ENCODE assay signal across 21 cellular contexts in the genomic region with DNA sequence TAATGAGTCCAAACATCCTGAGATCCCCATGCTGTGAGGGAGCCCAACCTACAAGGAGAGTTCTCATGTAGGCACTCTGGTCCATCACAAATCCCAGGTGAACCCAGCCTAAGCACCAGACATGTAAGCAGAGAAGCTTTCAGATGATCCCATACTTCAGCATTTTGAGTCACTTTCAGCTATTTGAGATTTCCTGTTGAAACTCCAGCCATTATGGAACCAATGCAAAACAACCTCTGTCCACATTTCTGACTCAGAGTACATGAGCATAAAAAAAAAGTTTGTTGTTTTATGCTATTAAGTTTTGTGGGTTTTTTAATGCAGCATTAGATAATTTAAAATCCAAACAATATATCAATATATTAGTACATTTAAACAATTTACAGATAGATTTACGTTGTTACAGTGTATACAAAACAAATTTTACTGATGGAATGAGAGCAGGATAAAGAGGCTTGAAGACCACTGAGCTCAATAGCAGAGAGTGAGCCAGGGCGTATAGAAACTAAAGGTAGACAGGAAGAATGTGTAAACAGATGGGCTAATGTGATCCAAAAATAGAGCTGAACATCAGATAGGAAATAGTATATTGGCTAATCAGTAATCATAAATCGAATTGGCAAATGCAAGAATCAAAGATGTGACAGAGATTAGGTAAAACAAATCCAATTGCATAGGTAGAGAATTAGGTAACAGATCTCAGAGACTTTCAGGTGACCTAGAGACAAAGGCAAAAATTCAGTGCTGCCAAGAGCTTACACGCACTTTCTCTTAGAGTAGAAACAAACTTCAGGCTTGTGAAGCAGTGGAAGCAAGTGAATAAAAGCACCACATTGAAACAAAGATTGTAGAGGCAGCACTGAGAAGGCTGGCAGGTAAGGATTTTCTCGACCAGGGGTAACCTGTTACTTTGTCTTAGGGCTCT. TPM values are rescaled to one million over a fixed set of nuclear protein-coding genes. Genes with fewer than 3 reads are reported as not detected.
DNase-seq lines count a peak whose midpoint lies in the region; ATAC-seq and TF ChIP-seq lines count a peak whose summit lies in the region.
"Had no signal": no experiment of that assay in that cellular context is flagged by ENCODE, and none has a peak within 500 bp of the region (broad histone marks: within the 10 kb centered on the region; RNA-seq: fewer than 3 reads in every experiment).

No MANE protein-coding gene starts in this region.

- H3K36me3 ChIP-seq in adipocyte (ENCODE audit: control insufficient read depth, insufficient read depth, low read length, severe bottlenecking), result no peaks in the 10 kb centered on the region
- H3K36me3 ChIP-seq in skeletal muscle satellite cell (ENCODE audit: insufficient read depth, low read length), result no peaks in the 10 kb centered on the region
- H3K36me3 ChIP-seq in WERI-Rb-1, result no peaks in the 10 kb centered on the region
- H3K36me3 ChIP-seq: gastroesophageal sphincter had no signal

- H3K9me3 ChIP-seq in adipocyte (ENCODE audit: control insufficient read depth, low read length) (no peaks in the 10 kb centered on the region), skeletal muscle satellite cell (replicated peaks; ENCODE audit: low read length) (no peaks in the 10 kb centered on the region), WERI-Rb-1 (ENCODE audit: severe bottlenecking) (no peaks in the 10 kb centered on the region)
- H3K9me3 ChIP-seq: gastroesophageal sphincter had no signal

- peak overlapping the region; percentile 69 for H3K4me2 ChIP-seq in skeletal muscle satellite cell (ENCODE audit: low read length)
- H3K4me2 ChIP-seq: smooth muscle cell had no signal

- H3K4me3 ChIP-seq in adipocyte (ENCODE audit: low read length) (peak overlapping the region; percentile 41), skeletal muscle satellite cell (ENCODE audit: low read length) (no peak overlapping the region), WERI-Rb-1 (ENCODE audit: low read depth, low read length) (no peak overlapping the region)
- H3K4me3 ChIP-seq: gastroesophageal sphincter, smooth muscle cell had no signal

- H3K4me1 ChIP-seq in adipocyte (ENCODE audit: control insufficient read depth, insufficient read depth, low read length) (peaks cover 38% of the 10 kb centered on the region), skeletal muscle satellite cell (ENCODE audit: control insufficient read depth, insufficient read depth, low read length) (peaks cover 29% of the 10 kb centered on the region)

- ATAC-seq in HG02763 (IDR thresholded peaks at IDR 0.05; ENCODE audit: unreplicated experiment), result no peak
- ATAC-seq in HG02623 (IDR thresholded peaks at IDR 0.05; ENCODE audit: unreplicated experiment), result no peak
- ATAC-seq: natural killer cell had no signal

- no peak for TF ChIP-seq CTCF in WERI-Rb-1 (IDR thresholded peaks at IDR 0.05; ENCODE audit: low read depth, low read length)

- H3K27me3 ChIP-seq in adipocyte (replicated peaks; ENCODE audit: control insufficient read depth, insufficient read depth, low read length), result no peaks in the 10 kb centered on the region
- no peaks in the 10 kb centered on the region for H3K27me3 ChIP-seq in skeletal muscle satellite cell (ENCODE audit: control insufficient read depth, insufficient read depth, low read length)
- no peaks in the 10 kb centered on the region for H3K27me3 ChIP-seq in WERI-Rb-1 (ENCODE audit: insufficient read depth, low read depth, severe bottlenecking)
- H3K27me3 ChIP-seq: gastroesophageal sphincter had no signal

- no peak overlapping the region for H3K27ac ChIP-seq in WERI-Rb-1
- H3K27ac ChIP-seq: parathyroid adenoma had no signal

- DNase-seq in DMS53 (lab: John Stamatoyannopoulos, UW) (peak; percentile 35), DMS53 treated with DMSO at 0.1 percent for 48 hours (lab: John Stamatoyannopoulos, UW; ENCODE audit: unreplicated experiment) (no peak), adipocyte (ENCODE audit: low read depth) (peak; percentile 32), fibroblast of peridontal ligament (ENCODE audit: extremely low read depth) (peak; percentile 14), WERI-Rb-1 (no peak)
- DNase-seq: activated CD4-positive, alpha-beta T cell treated with anti-CD3 and anti-CD28 coated beads, Interleukin-2, amount 50 U/mL, for 4 hours; activated gamma-delta T cell treated with Interleukin-2 at 50 U/mL for 16 hours; amygdala; CD4-positive, CD25-positive, alpha-beta regulatory T cell; effector CD8-positive, alpha-beta T cell; MM.1S; natural killer cell; NCI-H82; OCI-M1; stimulated activated CD4-positive, alpha-beta T cell treated with anti-CD3 and anti-CD28 coated beads, Interleukin-4, amount 100 ng/mL, for 4 hours had no signal

- H3K9ac ChIP-seq in adipocyte (ENCODE audit: low read length), result peak overlapping the region; percentile 3
- peak overlapping the region; percentile 29 for H3K9ac ChIP-seq in skeletal muscle satellite cell (ENCODE audit: low read depth, low read length)
- H3K9ac ChIP-seq: parathyroid adenoma had no signal

RNA-seq across cellular contexts. Expression of gene PLCB1, which starts 36.2 kb away (rescaled TPM):
- 14.0 and 16.7 TPM in 2 replicates for total RNA-seq in skeletal muscle satellite cell (2012; rRNA removed)

Comparison
In these comparisons a context has a peak if more than half of its experiments do, and no peak if none do; other contexts are left out.
1. DNase-seq: peak in DMS53 (single experiment), adipocyte (single experiment) and fibroblast of peridontal ligament (single experiment); none in DMS53 treated with DMSO at 0.1 percent for 48 hours (single experiment) and WERI-Rb-1 (single experiment).